In the genomic region with DNA sequence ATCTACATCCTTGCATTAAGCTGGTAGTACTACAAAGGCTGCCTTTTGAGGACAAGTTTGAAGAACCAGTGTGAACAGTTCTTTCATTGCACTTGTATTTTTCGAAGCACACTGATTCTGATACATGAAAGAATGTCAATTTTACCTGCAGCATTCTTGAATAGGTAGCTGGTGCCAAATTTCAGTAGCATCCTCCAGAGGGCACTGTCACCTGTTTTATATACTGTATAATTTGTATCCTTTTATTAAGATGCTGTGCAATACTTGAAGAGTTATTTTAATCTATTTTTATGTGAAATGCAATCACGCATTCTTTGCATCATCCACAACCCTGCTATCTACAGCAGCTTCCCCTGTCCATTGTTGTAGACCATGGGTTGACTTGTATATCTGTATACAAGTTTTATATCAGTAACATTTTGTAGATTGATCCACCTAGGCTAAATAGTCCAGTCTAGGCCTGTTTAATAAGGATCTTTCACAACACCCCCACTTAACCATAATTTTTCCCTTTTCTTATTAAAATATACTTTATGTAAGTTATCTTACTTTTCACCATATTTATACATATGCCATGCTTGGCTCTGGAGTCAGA, we compare ENCODE assay signal across 8 cellular contexts.
DNase-seq lines count a peak whose midpoint lies in the region; ATAC-seq and TF ChIP-seq lines count a peak whose summit lies in the region.

No MANE protein-coding gene starts in this region.

- H3K4me2 ChIP-seq in neuronal stem cell (ENCODE audit: insufficient read depth, low read length, poor library complexity, severe bottlenecking): no peak overlapping the region

- no peak overlapping the region for H2BK12ac ChIP-seq in neuronal stem cell (ENCODE audit: low read length)

- WGBS in neuronal stem cell (ENCODE audit: extremely low coverage in 2 of 2, insufficient read length in 2 of 2, insufficient replicate concordance in 1 of 2), 2 donors: no CpG with 5 or more reads among the region's 2 CpGs

- H3K4me3 ChIP-seq in epithelial cell of proximal tubule (ENCODE audit: low read depth, low read length) (no peak overlapping the region), neuronal stem cell (ENCODE audit: low read length in 2 of 2) (no peak overlapping the region)

- no peak overlapping the region for H3K23ac ChIP-seq in neuronal stem cell (ENCODE audit: low read depth, low read length, poor library complexity)

- H2BK15ac ChIP-seq in neuronal stem cell (ENCODE audit: low read length): no peak overlapping the region

- H3K4ac ChIP-seq in neuronal stem cell (ENCODE audit: low read length): no peak overlapping the region

- no peak overlapping the region for H2AFZ ChIP-seq in neuronal stem cell (ENCODE audit: low read length)

- H2BK120ac ChIP-seq in neuronal stem cell (ENCODE audit: low read depth, low read length): no peak overlapping the region

- no peak overlapping the region for H3K18ac ChIP-seq in neuronal stem cell (ENCODE audit: low read length)

- no peak overlapping the region for H2AK5ac ChIP-seq in neuronal stem cell (ENCODE audit: low read depth, low read length)

- H4K8ac ChIP-seq in neuronal stem cell (ENCODE audit: low read depth, low read length): no peak overlapping the region

- peak; percentile 70 for TF ChIP-seq CTCF in epithelial cell of proximal tubule (conservative IDR thresholded peaks at IDR 0.05; ENCODE audit: low read depth, low read length)

- no peak overlapping the region for H2BK5ac ChIP-seq in neuronal stem cell (ENCODE audit: low read length)

- H3K9ac ChIP-seq in neuronal stem cell (ENCODE audit: low read depth, low read length, poor library complexity): no peak overlapping the region

- DNase-seq in NCI-H1105 treated with DMSO at 0.1 percent for 48 hours (lab: John Stamatoyannopoulos, UW): peak; percentile 20
- no peak for DNase-seq in NCI-H1105 (lab: John Stamatoyannopoulos, UW)
- peak; percentile 16 for DNase-seq in NCI-H510A treated with DMSO at 0.1 percent for 48 hours (lab: John Stamatoyannopoulos, UW)
- DNase-seq in epithelial cell of proximal tubule (ENCODE audit: low read depth): no peak
- DNase-seq in pulmonary artery endothelial cell (ENCODE audit: low read depth, low spot score): peak; percentile 3
- no peak for DNase-seq in neuronal stem cell (ENCODE audit: low spot score)
- no peak for DNase-seq in activated naive CD4-positive, alpha-beta T cell (lab: John Stamatoyannopoulos, UW)

- no peak overlapping the region for H4K91ac ChIP-seq in neuronal stem cell (ENCODE audit: low read depth, low read length, poor library complexity)

- no peaks in the 10 kb centered on the region for H3K9me3 ChIP-seq in neuronal stem cell (replicated peaks in 1 of 2; ENCODE audit: control insufficient read depth in 2 of 2, insufficient read depth in 1 of 2, low read depth in 1 of 2, low read length in 2 of 2)

- no peaks in the 10 kb centered on the region for H3K27me3 ChIP-seq in neuronal stem cell (ENCODE audit: control insufficient read depth in 3 of 3, insufficient read depth in 3 of 3, low read depth in 1 of 3, low read length in 3 of 3)

- H3K36me3 ChIP-seq in neuronal stem cell (replicated peaks in 1 of 2; ENCODE audit: control insufficient read depth in 2 of 2, insufficient read depth in 2 of 2, low read length in 2 of 2): no peaks in the 10 kb centered on the region

- no peaks in the 10 kb centered on the region for H3K79me1 ChIP-seq in neuronal stem cell (ENCODE audit: low read depth, low read length)

- no peak overlapping the region for H3K14ac ChIP-seq in neuronal stem cell (ENCODE audit: low read length)

- peaks cover 0 to 2% of the 10 kb centered on the region in 2 donors for H3K4me1 ChIP-seq in neuronal stem cell (ENCODE audit: control insufficient read depth in 2 of 2, insufficient read depth in 1 of 2, low read depth in 1 of 2, low read length in 2 of 2)

- H3K27ac ChIP-seq in neuronal stem cell (replicated peaks; ENCODE audit: low read length): no peak overlapping the region

- ATAC-seq in GM19452 (IDR thresholded peaks at IDR 0.05; ENCODE audit: unreplicated experiment): no peak

Comparison
In these comparisons a context has a peak if more than half of its experiments do, and no peak if none do; other contexts are left out.
1. DNase-seq: peak in NCI-H1105 treated with DMSO at 0.1 percent for 48 hours (single experiment), NCI-H510A treated with DMSO at 0.1 percent for 48 hours (single experiment) and pulmonary artery endothelial cell (single experiment); none in NCI-H1105 (single experiment), epithelial cell of proximal tubule (single experiment), neuronal stem cell (single experiment) and activated naive CD4-positive, alpha-beta T cell (0 of 4).